8 cellular contexts compared by ENCODE assay signal in the genomic region with DNA sequence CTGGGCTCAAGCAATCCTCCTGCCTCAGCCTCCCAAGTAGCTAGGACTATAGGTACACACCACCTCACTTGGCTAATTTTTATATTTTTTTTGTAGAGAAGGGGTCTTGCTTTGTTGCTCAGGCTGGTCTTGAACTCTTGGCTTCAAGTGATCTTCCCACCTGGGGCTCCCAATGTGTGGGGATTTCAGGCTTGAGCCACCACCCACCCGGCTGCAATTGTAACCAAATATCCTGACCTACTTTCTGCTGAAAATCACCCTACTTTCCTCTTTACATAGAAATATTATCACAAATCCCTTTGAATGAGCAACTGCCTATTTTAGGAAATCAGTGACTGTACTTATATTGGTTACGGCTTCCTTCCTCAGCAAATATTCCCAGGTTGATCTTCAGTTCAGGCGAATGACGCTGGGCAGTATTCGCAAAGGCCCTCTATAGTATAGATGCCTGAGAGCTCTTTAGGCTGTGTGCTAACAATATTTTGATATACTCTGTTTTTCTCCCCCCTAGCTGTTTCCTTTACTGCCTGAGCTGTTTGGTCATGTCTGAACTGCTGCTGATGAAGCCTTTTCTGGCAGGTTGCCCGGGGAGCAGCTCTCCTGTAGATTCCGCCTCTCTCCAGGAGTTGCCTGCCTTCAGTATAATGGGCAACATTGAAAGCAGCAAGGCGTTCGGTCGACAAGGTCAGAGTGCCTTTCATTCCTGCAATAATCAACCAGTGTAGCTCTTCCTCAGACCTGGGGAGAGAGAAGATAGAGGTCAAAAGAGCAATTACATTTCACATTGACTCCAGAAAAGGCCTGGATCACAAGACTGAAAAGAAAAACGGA. TPM values are rescaled to one million over a fixed set of nuclear protein-coding genes. Genes with fewer than 3 reads are reported as not detected.
DNase-seq lines count a peak whose midpoint lies in the region; ATAC-seq and TF ChIP-seq lines count a peak whose summit lies in the region.

No MANE protein-coding gene starts in this region.

- no peaks in the 10 kb centered on the region for H3K27me3 ChIP-seq in WERI-Rb-1 (ENCODE audit: insufficient read depth, low read depth, severe bottlenecking)
- H3K27me3 ChIP-seq in left ventricle myocardium inferior (ENCODE audit: low read depth), result no peaks in the 10 kb centered on the region

- H3K36me3 ChIP-seq in WERI-Rb-1 (no peaks in the 10 kb centered on the region), left ventricle myocardium inferior (no peaks in the 10 kb centered on the region)

- H3K9me3 ChIP-seq in WERI-Rb-1 (ENCODE audit: severe bottlenecking) (no peaks in the 10 kb centered on the region), left ventricle myocardium inferior (replicated peaks) (no peaks in the 10 kb centered on the region)

- ATAC-seq in GM19463 (IDR thresholded peaks at IDR 0.05; ENCODE audit: unreplicated experiment), result no peak
- ATAC-seq in HG03432 (IDR thresholded peaks at IDR 0.05; ENCODE audit: unreplicated experiment), result no peak
- no peak for ATAC-seq in GM19328 (IDR thresholded peaks at IDR 0.05; ENCODE audit: unreplicated experiment)

- H3K4me1 ChIP-seq in left ventricle myocardium inferior, result peaks cover 10% of the 10 kb centered on the region

- H3K27ac ChIP-seq in WERI-Rb-1, result no peak overlapping the region
- no peak overlapping the region for H3K27ac ChIP-seq in left ventricle myocardium inferior (replicated peaks)

- peak; percentile 86 for DNase-seq in NCI-H1436 (lab: John Stamatoyannopoulos, UW)
- DNase-seq in WERI-Rb-1, result peak; percentile 26
- peak; percentile 78 for DNase-seq in left ventricle myocardium inferior
- peak; percentile 93 for DNase-seq in retinal pigment epithelial cell (ENCODE audit: low read depth)
- no peak for DNase-seq in stimulated activated naive CD4-positive, alpha-beta T cell treated with Interleukin-2 at 50 U/mL for 16 hours (lab: John Stamatoyannopoulos, UW)

- H3K4me3 ChIP-seq in WERI-Rb-1 (ENCODE audit: low read depth, low read length) (no peak overlapping the region), left ventricle myocardium inferior (no peak overlapping the region), retinal pigment epithelial cell (ENCODE audit: low read length) (no peak overlapping the region)

- TF ChIP-seq CTCF in WERI-Rb-1 (IDR thresholded peaks at IDR 0.05; ENCODE audit: low read depth, low read length) (no peak), left ventricle myocardium inferior (IDR thresholded peaks at IDR 0.05; ENCODE audit: borderline replicate concordance) (no peak), retinal pigment epithelial cell (conservative IDR thresholded peaks at IDR 0.05; ENCODE audit: low read depth, low read length) (no peak)

- intact Hi-C loops in left ventricle myocardium inferior (cut with micrococcal nuclease), result no loop called here

RNA-seq across cellular contexts. Expression of a gene that starts 59.8 kb away (rescaled TPM):
- 6.8 TPM for total RNA-seq in left ventricle myocardium inferior
